Comparison of ENCODE assay signal across 1 cellular context in the genomic region with DNA sequence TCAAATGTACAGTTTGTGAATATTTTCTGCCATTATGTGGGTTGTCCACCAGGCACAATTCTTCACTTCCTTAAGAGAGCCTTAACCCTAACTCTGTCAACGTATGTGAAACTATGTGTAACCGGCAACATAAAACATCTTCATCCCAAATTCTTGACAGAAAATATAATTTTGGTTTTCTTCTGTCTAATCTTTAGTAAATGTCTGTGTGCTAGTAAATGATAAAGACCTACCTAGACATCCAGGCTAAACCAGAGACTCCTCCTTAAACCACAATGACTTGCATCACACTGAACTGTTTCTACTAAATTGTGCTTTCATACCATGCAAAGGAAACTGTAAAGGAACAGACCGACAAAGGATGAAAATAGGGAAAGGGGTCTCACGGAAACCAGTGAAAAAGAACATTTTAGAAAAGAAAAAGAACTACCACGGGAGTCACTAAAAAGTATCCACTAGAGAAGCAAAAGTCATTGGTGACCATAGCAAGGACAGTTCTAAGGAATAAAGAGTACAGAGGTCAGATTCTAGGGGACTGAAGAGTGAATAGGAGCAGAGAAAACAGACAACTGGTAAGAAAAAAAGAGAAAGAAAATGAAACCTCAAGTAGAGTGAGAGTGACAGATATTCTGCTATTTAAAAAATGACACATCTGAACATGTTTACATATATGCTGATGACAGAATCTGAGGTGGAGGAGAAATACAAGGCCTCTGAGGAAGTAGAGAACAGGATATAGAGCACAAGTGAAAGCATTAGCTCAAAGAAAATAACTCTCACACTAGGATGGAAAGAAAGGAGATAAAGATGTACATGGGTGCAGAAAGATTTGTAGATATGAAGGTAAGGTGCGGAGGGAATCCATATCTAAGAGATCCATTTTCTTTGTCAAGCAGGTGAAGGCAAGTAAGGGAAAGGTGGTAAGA.
TF ChIP-seq lines count a peak whose summit lies in the region.

No MANE protein-coding gene starts in this region.

TF ChIP-seq in GM23338, 12 proteins besides CTCF, POLR2A, EP300 and RAD21:
- no peak for TF ChIP-seq STAT1 (IDR thresholded peaks at IDR 0.05; ENCODE audit: unreplicated experiment)
TF ChIP-seq in GM23338: peak in this region for 0.
